ENCODE assay signal across 8 cellular contexts in the genomic region with DNA sequence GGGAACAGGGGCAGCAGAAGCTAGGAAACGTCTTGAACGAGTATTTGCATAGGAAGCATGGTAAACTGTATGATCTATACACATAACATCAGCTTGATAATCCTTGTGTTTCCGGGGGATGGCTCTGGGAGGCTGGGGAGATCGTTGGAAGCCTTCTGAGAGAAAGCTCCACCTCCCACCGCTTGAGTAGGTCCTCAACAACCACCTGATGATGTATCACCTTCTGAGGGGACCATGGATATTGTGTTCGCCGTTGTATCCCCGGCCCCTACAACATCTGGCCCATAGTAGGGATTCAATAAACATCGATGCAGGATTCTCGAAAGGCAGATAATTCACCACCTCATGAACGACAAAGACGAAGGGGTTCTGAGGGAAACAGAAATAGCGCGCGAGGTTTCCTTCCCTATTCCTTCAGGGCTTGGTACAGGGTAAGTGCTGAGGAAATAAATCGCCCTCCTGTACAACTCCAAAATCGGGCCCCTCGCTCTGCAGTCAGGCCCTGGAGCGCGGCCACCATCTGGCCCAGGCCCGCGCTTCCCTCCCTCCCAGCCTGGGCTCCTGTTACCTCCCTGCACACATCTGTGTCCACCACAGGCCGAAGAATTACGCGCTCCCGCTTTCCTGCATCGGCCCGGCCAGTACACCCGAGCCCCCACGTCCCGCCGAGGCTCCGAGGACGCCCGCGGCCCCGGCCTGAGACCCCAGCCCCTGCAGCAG.
A peak's percentile ranks its signal among the peaks of the same experiment; 100 is the strongest.
DNase-seq lines count a peak whose midpoint lies in the region; ATAC-seq and TF ChIP-seq lines count a peak whose summit lies in the region.
"Not testable (repeated sequence)": the region's sequence is repeated elsewhere in the genome, so short reads cannot be mapped to it uniquely, and the experiment has no call there.

No MANE protein-coding gene starts in this region.

- H3K4me1 ChIP-seq in Caco-2; HUES48 (ENCODE audit: control insufficient read depth, insufficient read depth, low read length); endodermal cell (ENCODE audit: control insufficient read depth, insufficient read depth, low read length); lower lobe of right lung: not testable (repeated sequence)

- not testable (repeated sequence) for H3K27me3 Mint-ChIP-seq in Caco-2 (ENCODE audit: insufficient read depth, unreplicated experiment); activated CD8-positive, alpha-beta T cell treated with anti-CD3 and anti-CD28 coated beads, Interleukin-2, amount 10 ng/mL, durations not matched to agents 7 days and 5 days (ENCODE audit: low read depth)
- H3K27me3 Mint-ChIP-seq in endodermal cell (ENCODE audit: insufficient read depth), result peaks cover 25% of the 10 kb centered on the region

- not testable (repeated sequence) for H3K27me3 ChIP-seq in Caco-2 (replicated peaks; ENCODE audit: control insufficient read depth, insufficient read depth, low read length); HUES48 (ENCODE audit: control insufficient read depth, insufficient read depth, low read length); endodermal cell (ENCODE audit: control insufficient read depth, insufficient read depth, low read length, poor library complexity, severe bottlenecking); lower lobe of right lung (ENCODE audit: low read depth)

- H3K9me3 Mint-ChIP-seq in Caco-2 (ENCODE audit: unreplicated experiment); activated CD8-positive, alpha-beta T cell treated with anti-CD3 and anti-CD28 coated beads, Interleukin-2, amount 10 ng/mL, durations not matched to agents 7 days and 5 days (ENCODE audit: insufficient read depth); endodermal cell: not testable (repeated sequence)

- H3K4me3 Mint-ChIP-seq in Caco-2 (ENCODE audit: unreplicated experiment); endodermal cell: not testable (repeated sequence)
- H3K4me3 Mint-ChIP-seq in activated CD8-positive, alpha-beta T cell treated with anti-CD3 and anti-CD28 coated beads, Interleukin-2, amount 10 ng/mL, durations not matched to agents 7 days and 5 days, result peak overlapping the region; percentile 51

- H3K36me3 Mint-ChIP-seq in Caco-2 (ENCODE audit: insufficient read depth, unreplicated experiment); activated CD8-positive, alpha-beta T cell treated with anti-CD3 and anti-CD28 coated beads, Interleukin-2, amount 10 ng/mL, durations not matched to agents 7 days and 5 days (ENCODE audit: low read depth); endodermal cell (ENCODE audit: low read depth): not testable (repeated sequence)

- ATAC-seq in GM19467 (IDR thresholded peaks at IDR 0.05; ENCODE audit: unreplicated experiment), result peak; percentile 26
- ATAC-seq in HG02870 (IDR thresholded peaks at IDR 0.05; ENCODE audit: unreplicated experiment), result peak; percentile 33
- ATAC-seq in activated CD8-positive, alpha-beta T cell treated with anti-CD3 and anti-CD28 coated beads, Interleukin-2, amount 10 ng/mL, durations not matched to agents 7 days and 5 days, result peak; percentile 58
- ATAC-seq in lower lobe of right lung, result peak; percentile 70
- ATAC-seq in stimulated activated naive CD8-positive, alpha-beta T cell treated with anti-CD3 and anti-CD28 coated beads, Interleukin-15, Interleukin-2, amounts not matched to agents 100 U/mL and 50 U/mL, for 24 hours, result peak; percentile 51

- H3K36me3 ChIP-seq in Caco-2 (ENCODE audit: control insufficient read depth, insufficient read depth, low read length); HUES48 (ENCODE audit: control insufficient read depth, insufficient read depth, low read length); endodermal cell (ENCODE audit: control insufficient read depth, insufficient read depth, low read length); lower lobe of right lung: not testable (repeated sequence)

- H3K4me1 Mint-ChIP-seq in Caco-2 (ENCODE audit: low read depth, unreplicated experiment); activated CD8-positive, alpha-beta T cell treated with anti-CD3 and anti-CD28 coated beads, Interleukin-2, amount 10 ng/mL, durations not matched to agents 7 days and 5 days (ENCODE audit: low read depth); endodermal cell: not testable (repeated sequence)

- not testable (repeated sequence) for BruUV-seq in Caco-2 (replicated peaks; lab: Mats Ljungman, UMichigan)

- POLR2A ChIA-PET in Caco-2 (lab: Charles Lee); activated CD8-positive, alpha-beta T cell treated with anti-CD3 and anti-CD28 coated beads, Interleukin-2, amount 10 ng/mL, durations not matched to agents 7 days and 5 days (lab: Charles Lee): not testable (repeated sequence)

- DNase-seq in Caco-2; activated CD8-positive, alpha-beta T cell treated with anti-CD3 and anti-CD28 coated beads, Interleukin-2, amount 10 ng/mL, durations not matched to agents 7 days and 5 days; endodermal cell; lower lobe of right lung; stimulated activated naive CD8-positive, alpha-beta T cell treated with anti-CD3 and anti-CD28 coated beads, Interleukin-15, Interleukin-2, amounts not matched to agents 100 U/mL and 50 U/mL, for 24 hours: not testable (repeated sequence)

- not testable (repeated sequence) for TF ChIP-seq CTCF in Caco-2 (IDR thresholded peaks at IDR 0.05; ENCODE audit: insufficient read depth in 1 of 2, low read depth in 1 of 2, low read length in 1 of 2, severe bottlenecking in 1 of 2, unreplicated experiment in 1 of 2); endodermal cell (conservative IDR thresholded peaks at IDR 0.05); lower lobe of right lung (IDR thresholded peaks at IDR 0.05)

- H3K4me3 ChIP-seq in Caco-2 (ENCODE audit: low read depth, low read length) (peak overlapping the region; percentile 36), HUES48 (ENCODE audit: low read depth, low read length) (peak overlapping the region; percentile 35; the same call in 1 of the 2 replicates), endodermal cell (ENCODE audit: low read length) (peak overlapping the region; percentile 65), lower lobe of right lung (peak overlapping the region; percentile 43)

- H3K27ac Mint-ChIP-seq in Caco-2 (ENCODE audit: unreplicated experiment); activated CD8-positive, alpha-beta T cell treated with anti-CD3 and anti-CD28 coated beads, Interleukin-2, amount 10 ng/mL, durations not matched to agents 7 days and 5 days; endodermal cell: not testable (repeated sequence)

- not testable (repeated sequence) for H3K27ac ChIP-seq in HUES48 (ENCODE audit: low read depth, low read length); endodermal cell (ENCODE audit: low read depth, low read length); lower lobe of right lung

- 67% methylated on average over 5 of the region's 37 CpGs; no CpG with 5 or more reads in 1 of the 2 experiments for WGBS in endodermal cell (ENCODE audit: insufficient coverage in 1 of 2, insufficient read length in 1 of 2), 2 experiments

- H3K9me3 ChIP-seq in Caco-2; HUES48 (ENCODE audit: control insufficient read depth, insufficient read depth, low read length); endodermal cell (ENCODE audit: control insufficient read depth, low read length); lower lobe of right lung: not testable (repeated sequence)

- intact Hi-C loops in Caco-2 (cut with micrococcal nuclease; ENCODE audit: unreplicated experiment); lower lobe of right lung (cut with DNase I): not testable (repeated sequence)

- not testable (repeated sequence) for H3K9ac ChIP-seq in HUES48 (ENCODE audit: low read depth, low read length); endodermal cell (ENCODE audit: extremely low read depth, low read length, poor library complexity, severe bottlenecking)

- CTCF ChIA-PET in Caco-2 (lab: Charles Lee); activated CD8-positive, alpha-beta T cell treated with anti-CD3 and anti-CD28 coated beads, Interleukin-2, amount 10 ng/mL, durations not matched to agents 7 days and 5 days (lab: Charles Lee): not testable (repeated sequence)
